In the genomic region with DNA sequence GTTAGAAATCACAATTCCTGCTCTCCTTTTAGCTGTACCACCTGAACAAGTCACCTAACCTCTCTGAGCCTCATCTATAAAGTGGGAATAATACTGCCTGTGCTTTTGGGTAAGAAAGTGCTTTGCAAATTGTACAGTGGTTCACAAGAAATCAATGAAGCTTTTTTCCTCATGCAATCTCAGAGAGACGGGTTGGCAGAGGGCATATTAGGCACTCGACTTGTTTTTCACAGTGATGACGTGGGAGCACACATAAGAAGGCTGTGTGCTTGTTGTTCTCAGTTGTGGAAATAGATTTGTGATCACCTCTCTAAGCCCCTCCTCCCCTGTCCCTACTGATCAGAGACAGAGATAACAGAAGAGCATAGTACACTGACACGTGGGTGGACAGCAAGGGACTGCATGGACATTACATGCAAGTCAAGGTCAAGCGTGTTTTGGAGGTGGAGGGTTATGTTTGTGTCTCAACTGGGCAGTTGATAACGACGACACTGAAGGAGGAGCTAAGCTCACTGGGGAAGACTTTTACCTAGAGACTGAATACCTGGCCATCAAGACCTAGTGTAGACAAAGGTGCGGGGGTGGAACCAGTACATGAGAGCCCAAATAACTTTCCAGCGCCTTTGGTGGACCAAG, we compare ENCODE assay signal across 13 cellular contexts. TPM values are rescaled to one million over a fixed set of nuclear protein-coding genes. Genes with fewer than 3 reads are reported as not detected.
DNase-seq lines count a peak whose midpoint lies in the region; ATAC-seq and TF ChIP-seq lines count a peak whose summit lies in the region.
"Had no signal": no experiment of that assay in that cellular context is flagged by ENCODE, and none has a peak within 500 bp of the region (broad histone marks: within the 10 kb centered on the region; RNA-seq: fewer than 3 reads in every experiment).

No MANE protein-coding gene starts in this region.

- TF ChIP-seq EP300 in gastroesophageal sphincter (IDR thresholded peaks at IDR 0.05), result no peak

- ATAC-seq in body of pancreas (peak; percentile 33), gastroesophageal sphincter (no peak)

- H3K27me3 Mint-ChIP-seq in nephron progenitor cell (ENCODE audit: low read depth, poor library complexity), result peaks cover 41% of the 10 kb centered on the region

- TF ChIP-seq POLR2A in body of pancreas (IDR thresholded peaks at IDR 0.05) (peak; percentile 24 to 74 (median 67)), gastroesophageal sphincter (IDR thresholded peaks at IDR 0.05) (no peak)

- H3K27ac Mint-ChIP-seq in nephron progenitor cell, result no peak overlapping the region

- no peaks in the 10 kb centered on the region for H3K27me3 ChIP-seq in body of pancreas
- H3K27me3 ChIP-seq in gastroesophageal sphincter, result no peaks in the 10 kb centered on the region
- H3K27me3 ChIP-seq: testis had no signal

- no peak overlapping the region for H3K27ac ChIP-seq in HEK293 (ENCODE audit: extremely low read depth, low read depth, low read length)
- peak overlapping the region; percentile 89 to 95 (median 92) for H3K27ac ChIP-seq in body of pancreas
- no peak overlapping the region for H3K27ac ChIP-seq in gastroesophageal sphincter
- H3K27ac ChIP-seq: testis had no signal

- H3K9me3 ChIP-seq in HEK293 (ENCODE audit: control insufficient read depth, insufficient read depth, low read depth, low read length) (no peaks in the 10 kb centered on the region), body of pancreas (no peaks in the 10 kb centered on the region), gastroesophageal sphincter (no peaks in the 10 kb centered on the region)
- H3K9me3 ChIP-seq: testis had no signal

- peaks cover 0 to 12% of the 10 kb centered on the region in 2 experiments; a peak in 1 of 3 replicates for H3K36me3 ChIP-seq in HEK293 (ENCODE audit: control insufficient read depth in 2 of 2, insufficient read depth in 1 of 2, low read length in 2 of 2)
- no peaks in the 10 kb centered on the region for H3K36me3 ChIP-seq in body of pancreas (replicated peaks in 1 of 2; ENCODE audit: insufficient read depth in 1 of 2, low read depth in 2 of 2)
- no peaks in the 10 kb centered on the region for H3K36me3 ChIP-seq in gastroesophageal sphincter

- no peak for TF ChIP-seq CTCF in HEK293 (tag by site-specific recombination; IDR thresholded peaks at IDR 0.05)
- TF ChIP-seq CTCF in body of pancreas (IDR thresholded peaks at IDR 0.05), result no peak
- no peak for TF ChIP-seq CTCF in nephron progenitor cell (IDR thresholded peaks at IDR 0.05)
- no peak for TF ChIP-seq CTCF in gastroesophageal sphincter (IDR thresholded peaks at IDR 0.05)

- H3K4me3 Mint-ChIP-seq in nephron progenitor cell, result peak overlapping the region; percentile 46

- CTCF ChIA-PET in HEK293 (lab: Yijun Ruan, JAX), result interaction anchor here (0.5 to 1.3 kb wide), 7 partner anchors 19 to 156 kb away, joined by 3 to 6 read pairs (median 3); no protein-coding TSS in a partner anchor

- H3K36me3 Mint-ChIP-seq in nephron progenitor cell (ENCODE audit: low read depth), result no peaks in the 10 kb centered on the region

- H3K4me3 ChIP-seq in HEK293 (ENCODE audit: low read depth, low read length) (no peak overlapping the region), body of pancreas (no peak overlapping the region), gastroesophageal sphincter (no peak overlapping the region)

- H3K4me1 ChIP-seq in HEK293 (ENCODE audit: control insufficient read depth, insufficient read depth, low read length) (peaks cover 6% of the 10 kb centered on the region; the same call in 1 of the 2 replicates), body of pancreas (peaks cover 57% of the 10 kb centered on the region), gastroesophageal sphincter (peaks cover 0 to 26% (median 4%) of the 10 kb centered on the region in 3 donors)

- intact Hi-C loops in body of pancreas (cut with DNase I), result no loop called here

- POLR2A ChIA-PET in HEK293 (lab: Yijun Ruan, JAX), result interaction anchor here (0.6 kb wide), 1 partner anchor 26 kb away, joined by 4 read pairs; no protein-coding TSS in a partner anchor

- DNase-seq in NCI-H1417 (lab: John Stamatoyannopoulos, UW) (peak in 2 of 3 experiments; percentile 28 to 52), NCI-H1417 treated with DMSO at 0.1 percent for 48 hours (lab: John Stamatoyannopoulos, UW) (no peak), body of pancreas (peak in 2 of 4 donors; percentile 57 to 84), nephron progenitor cell (no peak)
- no peak for DNase-seq in activated CD4-positive, alpha-beta T cell treated with anti-CD3 and anti-CD28 coated beads, Interleukin-2, amount 50 U/mL, for 4 hours
- no peak for DNase-seq in stimulated activated CD4-positive, alpha-beta T cell treated with anti-CD3 and anti-CD28 coated beads, Interleukin-2, amount 100 ng/mL, for 48 hours
- DNase-seq: 8988T; activated naive CD4-positive, alpha-beta T cell treated with anti-CD3 and anti-CD28 coated beads for 36 hours; central memory CD4-positive, alpha-beta T cell; kidney glomerular epithelial cell; testis had no signal

- peaks cover 43% of the 10 kb centered on the region for H3K4me1 Mint-ChIP-seq in nephron progenitor cell

- H3K9me3 Mint-ChIP-seq in nephron progenitor cell, result no peaks in the 10 kb centered on the region
- H3K9me3 Mint-ChIP-seq: activated naive CD4-positive, alpha-beta T cell treated with anti-CD3 and anti-CD28 coated beads for 36 hours had no signal

- WGBS in body of pancreas, 2 donors, result 22 to 32% methylated on average over 8 to 9 of the region's 9 CpGs
- WGBS in gastroesophageal sphincter (ENCODE audit: low coverage in 1 of 2), 2 donors, result 56 to 65% methylated on average over 5 to 8 of the region's 9 CpGs

TF ChIP-seq in HEK293, 187 proteins besides CTCF, POLR2A, EP300 and RAD21:
- TF ChIP-seq ZNF768 (tag by site-specific recombination; IDR thresholded peaks at IDR 0.05), result 0 out of 2 replicates have a peak, but pooled peaks have one; percentile 20
- TF ChIP-seq ZNF747 (tag by site-specific recombination; IDR thresholded peaks at IDR 0.05), result no peak

RNA-seq across cellular contexts. Expression of gene GPT2, which starts 1.7 kb away (rescaled TPM):
- total RNA-seq in body of pancreas (10 to 100 TPM; 52.1 to 83.1 TPM), gastroesophageal sphincter (1 to 10 TPM; 3.8 to 8.6 (median 5.4) TPM)

RNA-seq across cellular contexts. Expression of gene C16orf87, which starts 51.4 kb away (rescaled TPM):
- total RNA-seq in body of pancreas (10 to 100 TPM in 1 of 2 donors, 1 to 10 TPM in 1; 3.1 to 11.5 TPM), gastroesophageal sphincter (10 to 100 TPM in 2 of 4 donors, 1 to 10 TPM in 2; 5.8 to 13.7 (median 9.4) TPM)

Comparison
In these comparisons a context has a peak if more than half of its experiments do, and no peak if none do; other contexts are left out.
1. DNase-seq: peak in NCI-H1417 (2 of 3); none in NCI-H1417 treated with DMSO at 0.1 percent for 48 hours (single experiment), nephron progenitor cell (single experiment), activated CD4-positive, alpha-beta T cell treated with anti-CD3 and anti-CD28 coated beads, Interleukin-2, amount 50 U/mL, for 4 hours (0 of 2) and stimulated activated CD4-positive, alpha-beta T cell treated with anti-CD3 and anti-CD28 coated beads, Interleukin-2, amount 100 ng/mL, for 48 hours (0 of 2).
2. H3K27ac ChIP-seq: peak in body of pancreas (4 of 4); none in HEK293 (single experiment) and gastroesophageal sphincter (0 of 4).
3. POLR2A ChIP-seq: peak in body of pancreas (3 of 3); none in gastroesophageal sphincter (0 of 2).
4. RNA of gene GPT2, which starts 1.7 kb away (total RNA-seq): 52.1 to 83.1 TPM in body of pancreas; 3.8 to 8.6 TPM in gastroesophageal sphincter; every median in the first group is over 4 times any median in the second.